Comparison of ENCODE assay signal across 9 cellular contexts in genomic region chr11:57567210-57567511, GRCh38. TPM values are rescaled to one million over a fixed set of nuclear protein-coding genes. Genes with fewer than 3 reads are reported as not detected.
A peak's percentile ranks its signal among the peaks of the same experiment; 100 is the strongest.
DNase-seq lines count a peak whose midpoint lies in the region; ATAC-seq and TF ChIP-seq lines count a peak whose summit lies in the region.
"Had no signal": no experiment of that assay in that cellular context is flagged by ENCODE, and none has a peak within 500 bp of the region (broad histone marks: within the 10 kb centered on the region; RNA-seq: fewer than 3 reads in every experiment).

No MANE protein-coding gene starts in this region.

- H3K27me3 ChIP-seq in HUES6 (ENCODE audit: control insufficient read depth, insufficient read depth, low read length): peaks cover 5% of the 10 kb centered on the region; the same call in 1 of the 2 replicates
- H3K27me3 ChIP-seq in gastrocnemius medialis: no peaks in the 10 kb centered on the region

- intact Hi-C loops in left ventricle myocardium superior (cut with micrococcal nuclease): loop anchor here (5.0 kb wide), 1 partner anchor 75 kb away; no protein-coding TSS in a partner anchor
- intact Hi-C loops in gastrocnemius medialis (cut with DNase I; ENCODE audit: low total_unique reads): loop anchor here (2.0 to 10.0 kb wide), 3 partner anchors 30 to 228 kb away; partner anchors contain the start of gene SERPING1

- H3K4me1 ChIP-seq in HUES6 (ENCODE audit: control insufficient read depth, insufficient read depth, low read length): peaks cover 23% of the 10 kb centered on the region
- H3K4me1 ChIP-seq in gastrocnemius medialis: peaks cover 13 to 32% of the 10 kb centered on the region in 2 donors

- H3K27ac ChIP-seq in HUES6 (ENCODE audit: low read depth, low read length): no peak overlapping the region
- H3K27ac ChIP-seq in gastrocnemius medialis: peak overlapping the region; percentile 74 to 79 (median 78)

- ATAC-seq in left ventricle myocardium superior (peak; percentile 19), gastrocnemius medialis (peak in 1 of 2 donors; percentile 10)

- DNase-seq in stimulated activated CD8-positive, alpha-beta memory T cell treated with anti-CD3 and anti-CD28 coated beads, Interleukin-15, amount 100 ng/mL, for 24 hours (ENCODE audit: low read depth): peak; percentile 3
- DNase-seq in stimulated activated CD8-positive, alpha-beta memory T cell treated with anti-CD3 and anti-CD28 coated beads, Interleukin-4, amount 100 ng/mL, for 48 hours: no peak
- peak; percentile 8 for DNase-seq in activated T-helper 9 cell treated with anti-CD3 and anti-CD28 coated beads, Interleukin-2, amount 50 U/mL, for 16 hours (ENCODE audit: low read depth)
- DNase-seq in left ventricle myocardium superior (no peak), gastrocnemius medialis (no peak), GM19238 (ENCODE audit: insufficient read length, low spot score) (no peak), DMS 273 treated with DMSO at 0.1 percent for 48 hours (lab: John Stamatoyannopoulos, UW) (no peak)

- no peaks in the 10 kb centered on the region for H3K9me3 ChIP-seq in HUES6 (ENCODE audit: control insufficient read depth, insufficient read depth, low read depth, low read length)
- no peaks in the 10 kb centered on the region for H3K9me3 ChIP-seq in gastrocnemius medialis

- H3K36me3 ChIP-seq in HUES6 (ENCODE audit: control insufficient read depth, insufficient read depth, low read length): no peaks in the 10 kb centered on the region
- no peaks in the 10 kb centered on the region for H3K36me3 ChIP-seq in gastrocnemius medialis

- H3K4me3 ChIP-seq in HUES6 (ENCODE audit: low read depth, low read length): peak overlapping the region; percentile 91
- peak overlapping the region; percentile 81 to 99 (median 88) for H3K4me3 ChIP-seq in gastrocnemius medialis

- TF ChIP-seq POLR2A in gastrocnemius medialis (IDR thresholded peaks at IDR 0.05): no peak

- in situ Hi-C loops in gastrocnemius medialis (cut with MboI; ENCODE audit: low sequenced_read_pairs in 4 of 4): loop anchor here in 3 of 4 donors (5.0 to 25.0 kb wide), 2 partner anchors 75 to 245 kb away; no protein-coding TSS in a partner anchor

- no peak for TF ChIP-seq CTCF in gastrocnemius medialis (IDR thresholded peaks at IDR 0.05 in 4 of 5, conservative IDR thresholded peaks at IDR 0.05 in 1 of 5)

- peak overlapping the region; percentile 20 for H3K9ac ChIP-seq in HUES6 (ENCODE audit: low read length)

RNA-seq across cellular contexts. Expression of gene UBE2L6, which starts 0.3 kb away (rescaled TPM):
- total RNA-seq in left ventricle myocardium superior (18.0 TPM), gastrocnemius medialis (1 to 10 TPM; 5.5 to 9.0 (median 6.7) TPM)

RNA-seq across cellular contexts. Expression of gene SMTNL1, which starts 29.8 kb away (rescaled TPM):
- total RNA-seq in left ventricle myocardium superior (not detected), gastrocnemius medialis (10 to 100 TPM; 23.0 to 52.7 (median 43.4) TPM)
- total RNA-seq: renal cortical epithelial cell had no signal

RNA-seq across cellular contexts. Expression of gene SERPING1, which starts 30.3 kb away (rescaled TPM):
- total RNA-seq in left ventricle myocardium superior (121 TPM), gastrocnemius medialis (100 to 1,000 TPM in 3 of 4 donors, 10 to 100 TPM in 1; 90.0 to 171 (median 106) TPM)

RNA-seq across cellular contexts. Expression of gene TIMM10, which starts 36.6 kb away (rescaled TPM):
- 56.7 TPM for total RNA-seq in left ventricle myocardium superior
- total RNA-seq in gastrocnemius medialis: 10 to 100 TPM; 45.4 to 61.7 (median 49.5) TPM

RNA-seq across cellular contexts. Expression of gene SLC43A1, which starts 51.7 kb away (rescaled TPM):
- 4.5 TPM for total RNA-seq in left ventricle myocardium superior
- 10 to 100 TPM in 3 of 4 donors, 1 to 10 TPM in 1; 7.4 to 35.1 (median 15.8) TPM for total RNA-seq in gastrocnemius medialis

Comparison
In these comparisons a context has a peak if more than half of its experiments do, and no peak if none do; other contexts are left out.
1. DNase-seq: peak in stimulated activated CD8-positive, alpha-beta memory T cell treated with anti-CD3 and anti-CD28 coated beads, Interleukin-15, amount 100 ng/mL, for 24 hours (single experiment) and activated T-helper 9 cell treated with anti-CD3 and anti-CD28 coated beads, Interleukin-2, amount 50 U/mL, for 16 hours (single experiment); none in stimulated activated CD8-positive, alpha-beta memory T cell treated with anti-CD3 and anti-CD28 coated beads, Interleukin-4, amount 100 ng/mL, for 48 hours (single experiment), left ventricle myocardium superior (single experiment), gastrocnemius medialis (0 of 2), GM19238 (single experiment) and DMS 273 treated with DMSO at 0.1 percent for 48 hours (single experiment).
2. RNA of gene SMTNL1, which starts 29.8 kb away (total RNA-seq): 23.0 to 52.7 TPM in gastrocnemius medialis; not detected in left ventricle myocardium superior (single experiment); every median in the first group is over 10 times any median in the second.